22 cellular contexts compared by ENCODE assay signal in genomic region chr1:228740991-228741390, GRCh38. TPM values are rescaled to one million over a fixed set of nuclear protein-coding genes. Genes with fewer than 3 reads are reported as not detected.
DNase-seq lines count a peak whose midpoint lies in the region; ATAC-seq and TF ChIP-seq lines count a peak whose summit lies in the region.
"Had no signal": no experiment of that assay in that cellular context is flagged by ENCODE, and none has a peak within 500 bp of the region (broad histone marks: within the 10 kb centered on the region; RNA-seq: fewer than 3 reads in every experiment).

No MANE protein-coding gene starts in this region.

- H3K27ac ChIP-seq in thyroid gland = peak overlapping the region; percentile 25 to 96 (median 62)
- H3K27ac ChIP-seq: BLaER1 had no signal

- H3K9me3 ChIP-seq in thyroid gland = no peaks in the 10 kb centered on the region
- no peaks in the 10 kb centered on the region for H3K9me3 ChIP-seq in BE2C
- H3K9me3 ChIP-seq: BLaER1 had no signal

- 25 to 38% methylated on average over 6 of the region's 6 CpGs for WGBS in thyroid gland, 2 donors

- H3K36me3 ChIP-seq in thyroid gland (peaks cover 19 to 22% of the 10 kb centered on the region in 2 donors), BE2C (peaks cover 43% of the 10 kb centered on the region)
- H3K36me3 ChIP-seq: BLaER1 had no signal

- peak; percentile 23 for DNase-seq in amniotic epithelial cell (ENCODE audit: low read depth)
- DNase-seq in glutamatergic neuron = no peak
- DNase-seq in neural crest cell (ENCODE audit: low read depth, low spot score) = no peak
- peak; percentile 81 to 84 for DNase-seq in thyroid gland
- no peak for DNase-seq in BE2C
- DNase-seq in Right ventricle myocardium inferior (ENCODE audit: missing footprints) = no peak
- DNase-seq in posterior vena cava (ENCODE audit: low spot score) = no peak
- DNase-seq: Calu3; CD4-positive, alpha-beta memory T cell; DMS53; EL; HCEC 1CT; NCI-H1105 treated with DMSO at 0.1 percent for 48 hours; NCI-H1694; NCI-H2081 treated with DMSO at 0.1 percent for 48 hours; NCI-H446 treated with DMSO at 0.1 percent for 48 hours; NK-92 treated with Interleukin-12 subunit alpha and Interleukin-12 subunit beta, amount 100 ng/mL, for 24 hours; Right ventricle myocardium superior had no signal

- H3K9me3 Mint-ChIP-seq in glutamatergic neuron (ENCODE audit: unreplicated experiment) (peaks cover 3% of the 10 kb centered on the region), neural crest cell (no peaks in the 10 kb centered on the region)
- H3K9me3 Mint-ChIP-seq: CD4-positive, alpha-beta memory T cell had no signal

- H3K27me3 ChIP-seq in thyroid gland = no peaks in the 10 kb centered on the region
- H3K27me3 ChIP-seq in BE2C = no peaks in the 10 kb centered on the region

- TF ChIP-seq CTCF in glutamatergic neuron (IDR thresholded peaks at IDR 0.05; ENCODE audit: partially characterized antibody, unreplicated experiment) (no peak), neural crest cell (conservative IDR thresholded peaks at IDR 0.05) (no peak), thyroid gland (IDR thresholded peaks at IDR 0.05) (no peak), BE2C (IDR thresholded peaks at IDR 0.05; ENCODE audit: low read depth, low read length) (no peak)

- H3K4me1 ChIP-seq in thyroid gland (peaks cover 32 to 41% of the 10 kb centered on the region in 2 donors), BE2C (peaks cover 6% of the 10 kb centered on the region; the same call in 1 of the 2 replicates)

- H3K27ac Mint-ChIP-seq in glutamatergic neuron (ENCODE audit: unreplicated experiment) (no peak overlapping the region), neural crest cell (ENCODE audit: unreplicated experiment) (no peak overlapping the region)

- H3K4me3 ChIP-seq in thyroid gland (replicated peaks in 1 of 3) (no peak overlapping the region), BE2C (ENCODE audit: low read depth, low read length) (no peak overlapping the region)
- H3K4me3 ChIP-seq: BLaER1, GM12878, K562 had no signal

- ATAC-seq in Right ventricle myocardium inferior = no peak
- ATAC-seq: GM12878, K562 had no signal

- H3K4me1 Mint-ChIP-seq in glutamatergic neuron (ENCODE audit: low read depth, unreplicated experiment) = peaks cover 38% of the 10 kb centered on the region
- H3K4me1 Mint-ChIP-seq in neural crest cell = peaks cover 37% of the 10 kb centered on the region

- H3K4me3 Mint-ChIP-seq in glutamatergic neuron (ENCODE audit: unreplicated experiment) (peak overlapping the region; percentile 51), neural crest cell (peak overlapping the region; percentile 20)

- H3K36me3 Mint-ChIP-seq in glutamatergic neuron (ENCODE audit: unreplicated experiment) (peaks cover 16% of the 10 kb centered on the region), neural crest cell (ENCODE audit: low read depth) (peaks cover 23% of the 10 kb centered on the region)

- no peak for TF ChIP-seq POLR2A in thyroid gland (IDR thresholded peaks at IDR 0.05)

- intact Hi-C loops in thyroid gland (cut with DNase I) = no loop called here
- intact Hi-C loops in Right ventricle myocardium inferior (cut with DNase I) = no loop called here
- intact Hi-C loops in posterior vena cava (cut with DNase I) = no loop called here

- H3K27me3 Mint-ChIP-seq in glutamatergic neuron (ENCODE audit: unreplicated experiment) (no peaks in the 10 kb centered on the region), neural crest cell (ENCODE audit: low read depth) (peaks cover 12% of the 10 kb centered on the region)
- H3K27me3 Mint-ChIP-seq: CD4-positive, alpha-beta memory T cell had no signal

RNA-seq across cellular contexts. Expression of gene RHOU, which starts 5.7 kb away (rescaled TPM):
- total RNA-seq in glutamatergic neuron (ENCODE audit: unreplicated experiment) (79.7 TPM), neural crest cell (20.1 and 20.5 TPM in 2 replicates), thyroid gland (10 to 100 TPM; 18.5 to 38.4 (median 23.5) TPM), Right ventricle myocardium inferior (5.4 TPM), posterior vena cava (10 to 100 TPM; 15.7 to 24.6 TPM)
- polyA plus RNA-seq in BE2C (2012; ENCODE audit: insufficient read depth, insufficient read length, low read depth) = 16.3 TPM
- total RNA-seq: GM12878, OCI-LY7 had no signal
- polyA plus RNA-seq: GM12878, K562 had no signal

Comparison
In these comparisons a context has a peak if more than half of its experiments do, and no peak if none do; other contexts are left out.
1. DNase-seq: peak in amniotic epithelial cell (single experiment) and thyroid gland (2 of 2); none in glutamatergic neuron (single experiment), neural crest cell (single experiment), BE2C (single experiment), Right ventricle myocardium inferior (single experiment) and posterior vena cava (single experiment).